ENCODE assay signal across 21 cellular contexts in genomic region chr20:23425129-23425528, GRCh38. TPM values are rescaled to one million over a fixed set of nuclear protein-coding genes. Genes with fewer than 3 reads are reported as not detected.
DNase-seq lines count a peak whose midpoint lies in the region; ATAC-seq, FAIRE-seq and TF ChIP-seq lines count a peak whose summit lies in the region.
"Had no signal": no experiment of that assay in that cellular context is flagged by ENCODE, and none has a peak within 500 bp of the region (broad histone marks: within the 10 kb centered on the region; RNA-seq: fewer than 3 reads in every experiment).

No MANE protein-coding gene starts in this region.

- TF ChIP-seq RAD21 in HepG2 (CRISPR knock-in tag; IDR thresholded peaks at IDR 0.05) (no peak), H1 (IDR thresholded peaks at IDR 0.05 in 1 of 2, conservative IDR thresholded peaks at IDR 0.05 in 1 of 2; ENCODE audit: low read depth in 2 of 2, low read length in 2 of 2) (no peak)

- BruUV-seq in HepG2 (replicated peaks; lab: Mats Ljungman, UMichigan): no TSS peak

- TF ChIP-seq POLR2A in HepG2 (IDR thresholded peaks at IDR 0.05; ENCODE audit: insufficient read depth in 1 of 2, low read depth in 2 of 2, low read length in 2 of 2): no peak
- TF ChIP-seq POLR2A in right lobe of liver (IDR thresholded peaks at IDR 0.05): no peak
- TF ChIP-seq POLR2A in H1 (IDR thresholded peaks at IDR 0.05; ENCODE audit: control extremely low read depth in 1 of 2, low read depth in 2 of 2, low read length in 2 of 2): no peak

- peak overlapping the region; percentile 88; the same call in 1 of the 2 replicates for H2BK15ac ChIP-seq in H1 (ENCODE audit: low read length)

- no peak overlapping the region for H4K5ac ChIP-seq in H1 (ENCODE audit: insufficient read length, low read depth, low read length)

- H2AFZ ChIP-seq in HepG2 (ENCODE audit: low read length) (peak overlapping the region; percentile 57), H1 (ENCODE audit: low read length) (no peak overlapping the region)

- ATAC-seq in HepG2 (no peak), right lobe of liver (no peak), GM21526 (IDR thresholded peaks at IDR 0.05; ENCODE audit: low FRiP score, unreplicated experiment) (no peak)

- peak; percentile 4 for FAIRE-seq in HepG2 (lab: Jason Lieb, UNC)
- no peak for FAIRE-seq in H1 (lab: Jason Lieb, UNC)
- FAIRE-seq: G401.6, GM19239 had no signal

- H4K91ac ChIP-seq in H1 (replicated peaks; ENCODE audit: insufficient read length, low read length): no peak overlapping the region

- H3K79me1 ChIP-seq in H1 (ENCODE audit: low read depth, low read length): no peaks in the 10 kb centered on the region

- no peak for TF ChIP-seq EP300 in HepG2 (IDR thresholded peaks at IDR 0.05; ENCODE audit: low read depth in 2 of 2, low read length in 2 of 2)
- TF ChIP-seq EP300 in HepG2 (CRISPR knock-in tag; IDR thresholded peaks at IDR 0.05; ENCODE audit: borderline replicate concordance): no peak
- no peak for TF ChIP-seq EP300 in H1 (IDR thresholded peaks at IDR 0.05; ENCODE audit: borderline replicate concordance in 1 of 2, low read depth in 2 of 2, low read length in 2 of 2)

- TF ChIP-seq CTCF in HepG2 (CRISPR knock-in tag; IDR thresholded peaks at IDR 0.05): no peak
- TF ChIP-seq CTCF in right lobe of liver (IDR thresholded peaks at IDR 0.05): no peak
- no peak for TF ChIP-seq CTCF in H1 (IDR thresholded peaks at IDR 0.05; ENCODE audit: control extremely low read depth in 1 of 3, insufficient read depth in 1 of 3, low read depth in 1 of 3, low read length in 3 of 3)
- no peak for TF ChIP-seq CTCF in nephron (IDR thresholded peaks at IDR 0.05; ENCODE audit: unreplicated experiment in 3 of 3)

- DNase-seq in HepG2 (ENCODE audit: low spot score) (no peak), right lobe of liver (no peak), H1 (ENCODE audit: low read depth in 1 of 2, low spot score in 2 of 2) (no peak), GDM1 (lab: John Stamatoyannopoulos, UW) (no peak), NCI-H510A treated with DMSO at 0.1 percent for 48 hours (lab: John Stamatoyannopoulos, UW) (no peak)
- no peak for DNase-seq in effector CD4-positive, alpha-beta T cell
- DNase-seq: CD4-positive, CD25-positive, alpha-beta regulatory T cell; DMS153; DMS79 treated with DMSO at 0.1 percent for 48 hours; EL; HCEC 1CT; HFFc6 had no signal

- H3K18ac ChIP-seq in H1 (ENCODE audit: extremely low read depth, low read length): no peak overlapping the region

- no peaks in the 10 kb centered on the region for H3K27me3 ChIP-seq in HepG2 (ENCODE audit: control insufficient read depth in 1 of 2, insufficient read depth in 2 of 2, low read length in 2 of 2)
- no peaks in the 10 kb centered on the region for H3K27me3 ChIP-seq in right lobe of liver
- no peaks in the 10 kb centered on the region for H3K27me3 ChIP-seq in H1 (replicated peaks in 1 of 4; ENCODE audit: control insufficient read depth in 3 of 4, extremely low read depth in 1 of 4, insufficient read depth in 3 of 4, low read length in 3 of 4)

- H3K4me3 ChIP-seq in HepG2 (replicated peaks in 1 of 3; ENCODE audit: insufficient read depth in 1 of 3, low read depth in 2 of 3, low read length in 3 of 3) (peak overlapping the region in 1 of 3 experiments; percentile 29; a peak in 1 of 6 replicates), right lobe of liver (no peak overlapping the region), H1 (ENCODE audit: extremely low read depth in 1 of 4, insufficient read depth in 2 of 4, low read depth in 3 of 4, low read length in 4 of 4) (no peak overlapping the region)

- POLR2A ChIA-PET in HepG2 (lab: Yijun Ruan, JAX): interaction anchor here (0.9 kb wide), 1 partner anchor 11 kb away, joined by 4 read pairs; no protein-coding TSS in a partner anchor
- POLR2A ChIA-PET in H1 (lab: Charles Lee; ENCODE audit: partially characterized antibody): no interaction called here

- no peaks in the 10 kb centered on the region for H3K36me3 Mint-ChIP-seq in nephron (ENCODE audit: low read depth)
- H3K36me3 Mint-ChIP-seq: CD4-positive, CD25-positive, alpha-beta regulatory T cell had no signal

- no peaks in the 10 kb centered on the region for H4K20me1 ChIP-seq in HepG2 (ENCODE audit: insufficient read depth, low read length)
- H4K20me1 ChIP-seq in H1 (replicated peaks in 1 of 2; ENCODE audit: control insufficient read depth in 1 of 2, insufficient read depth in 2 of 2, low read length in 2 of 2): no peaks in the 10 kb centered on the region

- no peak overlapping the region for H3K4ac ChIP-seq in H1 (replicated peaks; ENCODE audit: insufficient read length, low read depth, low read length)

- H2BK12ac ChIP-seq in H1 (ENCODE audit: low read depth, low read length): peak overlapping the region; percentile 70; the same call in 1 of the 2 replicates

- H3K56ac ChIP-seq in H1 (replicated peaks; ENCODE audit: insufficient read length, low read depth, low read length): no peak overlapping the region

- no peak overlapping the region for H3K14ac ChIP-seq in H1 (ENCODE audit: insufficient read length)

- 35% methylated on average over 9 of the region's 9 CpGs for WGBS in HepG2 (ENCODE audit: low lambda C conversion rate)
- WGBS in right lobe of liver (ENCODE audit: insufficient coverage, low coverage, low lambda C conversion rate, missing lambda C conversion rate): 75% methylated on average over 5 of the region's 9 CpGs
- 90% methylated on average over 9 of the region's 9 CpGs; no CpG with 5 or more reads in 1 of the 2 experiments for WGBS in H1 (ENCODE audit: extremely low coverage in 1 of 2, insufficient coverage in 1 of 2, insufficient read length in 1 of 2, insufficient replicate concordance in 2 of 2, low coverage in 1 of 2, low lambda C conversion rate in 2 of 2, missing lambda C conversion rate in 1 of 2), 2 experiments

- H3K4me1 ChIP-seq in HepG2 (ENCODE audit: insufficient read depth, low read length) (peaks cover 32% of the 10 kb centered on the region), right lobe of liver (no peaks in the 10 kb centered on the region), H1 (replicated peaks in 1 of 4; ENCODE audit: control insufficient read depth in 3 of 4, insufficient read depth in 4 of 4, low read length in 3 of 4) (no peaks in the 10 kb centered on the region)

- H3K23me2 ChIP-seq in H1 (ENCODE audit: low read depth, low read length): no peaks in the 10 kb centered on the region; the same call in 1 of the 2 replicates

- H3K27ac ChIP-seq in HepG2 (ENCODE audit: extremely low read length, insufficient read depth, low read length): no peak overlapping the region
- H3K27ac ChIP-seq in right lobe of liver: no peak overlapping the region
- no peak overlapping the region for H3K27ac ChIP-seq in H1 (ENCODE audit: low read depth, low read length)
- H3K27ac ChIP-seq: 22Rv1 had no signal

- no peak overlapping the region for H3K9ac ChIP-seq in HepG2 (ENCODE audit: insufficient read depth, low read depth, low read length)
- no peak overlapping the region for H3K9ac ChIP-seq in H1 (replicated peaks in 1 of 4; ENCODE audit: extremely low read depth in 1 of 4, low read depth in 3 of 4, low read length in 3 of 4)

- H4K8ac ChIP-seq in H1 (ENCODE audit: extremely low read depth, insufficient read depth, low read length): no peak overlapping the region

- H2AK5ac ChIP-seq in H1 (ENCODE audit: low read depth, low read length): no peak overlapping the region

- no peaks in the 10 kb centered on the region for H3K9me3 ChIP-seq in HepG2 (ENCODE audit: low read length)
- H3K9me3 ChIP-seq in right lobe of liver: no peaks in the 10 kb centered on the region
- peaks cover 0 to 3% of the 10 kb centered on the region in 2 experiments; a peak in 1 of 4 replicates for H3K9me3 ChIP-seq in H1 (ENCODE audit: insufficient read depth in 2 of 2, low read depth in 1 of 2, low read length in 1 of 2)

- H3K4me1 Mint-ChIP-seq in nephron: peaks cover 21% of the 10 kb centered on the region

- H3K9me3 Mint-ChIP-seq in nephron: no peaks in the 10 kb centered on the region
- H3K9me3 Mint-ChIP-seq: CD4-positive, CD25-positive, alpha-beta regulatory T cell; HFFc6 had no signal

- H3K27ac Mint-ChIP-seq in nephron: peak overlapping the region in 2 of 3 experiments; percentile 57 to 59
- H3K27ac Mint-ChIP-seq: HFFc6 had no signal

- no peaks in the 10 kb centered on the region for H3K36me3 ChIP-seq in HepG2 (replicated peaks in 1 of 2; ENCODE audit: control insufficient read depth in 1 of 2, insufficient read depth in 2 of 2, low read length in 2 of 2)
- H3K36me3 ChIP-seq in right lobe of liver: no peaks in the 10 kb centered on the region
- no peaks in the 10 kb centered on the region for H3K36me3 ChIP-seq in H1 (ENCODE audit: control insufficient read depth in 2 of 4, insufficient read depth in 4 of 4, low read length in 3 of 4)

- peak overlapping the region; percentile 57 for H3K4me2 ChIP-seq in HepG2 (ENCODE audit: low read depth, low read length)
- H3K4me2 ChIP-seq in H1 (ENCODE audit: insufficient read depth in 1 of 2, low read depth in 2 of 2, low read length in 2 of 2): no peak overlapping the region

- peak overlapping the region in 1 of 3 experiments; percentile 42 for H3K4me3 Mint-ChIP-seq in nephron
- H3K4me3 Mint-ChIP-seq: HFFc6 had no signal

- H3K79me2 ChIP-seq in HepG2 (ENCODE audit: insufficient read depth, low read length): peaks cover 2% of the 10 kb centered on the region
- peaks cover 0 to 6% of the 10 kb centered on the region in 2 experiments; a peak in 2 of 4 replicates for H3K79me2 ChIP-seq in H1 (ENCODE audit: control insufficient read depth in 1 of 2, insufficient read depth in 2 of 2, low read length in 2 of 2)

- H2BK20ac ChIP-seq in H1 (ENCODE audit: low read length): no peak overlapping the region

- no peak overlapping the region for H3K23ac ChIP-seq in H1 (ENCODE audit: insufficient read length)

- intact Hi-C loops in HepG2 (cut with micrococcal nuclease; ENCODE audit: unreplicated experiment) (no loop called here), right lobe of liver (cut with DNase I) (no loop called here)

- no peak overlapping the region for H2BK5ac ChIP-seq in H1 (ENCODE audit: low read depth, low read length)

- H3K27me3 Mint-ChIP-seq in nephron (ENCODE audit: low read depth): no peaks in the 10 kb centered on the region

- no peak overlapping the region for H2BK120ac ChIP-seq in H1 (replicated peaks; ENCODE audit: low read depth, low read length)

- CTCF ChIA-PET in HepG2 (lab: Yijun Ruan, JAX; ENCODE audit: low intra/inter-chr PET ratio, low total read pairs): no interaction called here
- CTCF ChIA-PET in H1 (lab: Charles Lee; ENCODE audit: partially characterized antibody): no interaction called here

- in situ Hi-C loops in HepG2 (cut with HindIII; ENCODE audit: extremely low pct_ligation_motif_present, low pct_unique_long_range_greater_than_20kb): no loop called here

RNA-seq across cellular contexts. Expression of gene NAPB, which starts 3.8 kb away (rescaled TPM):
- total RNA-seq in HepG2 (2016; rRNA removed; fragmentation: Illumina TruSeq; extraction: Trizol) (9.5 and 15.2 TPM in 2 replicates), right lobe of liver (1 to 10 TPM; 3.2 to 5.8 (median 4.9) TPM)
- total RNA-seq in HepG2 (2016; cell fraction: cytosol; rRNA removed; fragmentation: Illumina TruSeq; extraction: Trizol; ENCODE audit: low read depth): 5.7 and 8.3 TPM in 2 replicates
- 9.4 and 13.7 TPM in 2 replicates for total RNA-seq in HepG2 (2016; cell fraction: insoluble cytoplasmic fraction; rRNA removed; fragmentation: Illumina TruSeq; extraction: Trizol)
- 5.0 and 5.2 TPM in 2 replicates for total RNA-seq in HepG2 (2016; cell fraction: membrane; rRNA removed; fragmentation: Illumina TruSeq; extraction: Trizol)
- 31.9 and 36.9 TPM in 2 replicates for total RNA-seq in HepG2 (2016; cell fraction: nucleus; rRNA removed; fragmentation: Illumina TruSeq; extraction: Trizol)
- polyA plus RNA-seq in HepG2 (2011; rRNA removed) (16.1 and 16.3 TPM in 2 replicates), H1 (2011; rRNA removed) (3.5 and 6.2 TPM in 2 replicates)
- 3.3 and 5.9 TPM in 2 replicates for polyA plus RNA-seq in HepG2 (2011; cell fraction: cytosol; rRNA removed)
- 32.8 and 44.6 TPM in 2 replicates for polyA plus RNA-seq in HepG2 (2011; cell fraction: nucleus; rRNA removed)
- polyA plus RNA-seq in HepG2 (2012): 17.1 and 18.6 TPM in 2 replicates
- 0.59 and 0.69 TPM in 2 replicates for polyA plus RNA-seq in HepG2 (2016; cell fraction: cytosol; fragmentation: Illumina TruSeq; extraction: Trizol; ENCODE audit: low read depth)
- polyA plus RNA-seq in HepG2 (2016; cell fraction: insoluble cytoplasmic fraction; fragmentation: Illumina TruSeq; extraction: Trizol; ENCODE audit: low read depth): 9.7 and 10.6 TPM in 2 replicates
- polyA plus RNA-seq in HepG2 (2016; cell fraction: membrane; fragmentation: Illumina TruSeq; extraction: Trizol; ENCODE audit: low read depth): 2.0 and 2.7 TPM in 2 replicates
- polyA plus RNA-seq in HepG2 (2016; cell fraction: nucleus; fragmentation: Illumina TruSeq; extraction: Trizol; ENCODE audit: insufficient read depth, low read depth): 41.0 and 41.3 TPM in 2 replicates
- 6.7 and 8.6 TPM in 2 replicates for polyA minus RNA-seq in HepG2 (2011; rRNA and poly(A)+ RNA removed; ENCODE audit: low replicate concordance)
- polyA minus RNA-seq in HepG2 (2011; cell fraction: cytosol; rRNA and poly(A)+ RNA removed): 2.5 and 5.2 TPM in 2 replicates
- 82.9 and 91.0 TPM in 2 replicates for polyA minus RNA-seq in HepG2 (2011; cell fraction: nucleus; rRNA and poly(A)+ RNA removed)
- 12.3 and 12.8 TPM in 2 replicates for total RNA-seq in H1 (2021; fragmentation: NEBNext Ultra II Directional; extraction: Animal tissue kit (Norgen Biotek cat#: 25700))
- polyA plus RNA-seq in H1 (2011; cell fraction: cytosol; rRNA removed): 9.2 TPM
- polyA plus RNA-seq in H1 (2011; cell fraction: nucleus; rRNA removed): 4.4 TPM
- 6.8 to 9.9 TPM (median 8.6 TPM) in 4 replicates for polyA plus RNA-seq in H1 (2012, experiment 1 of 2)
- 0.73 TPM for polyA plus RNA-seq in H1 (2012, experiment 2 of 2)
- 6.0 TPM for polyA plus RNA-seq in H1 (2013, experiment 1 of 2)
- 5.6 TPM for polyA plus RNA-seq in H1 (2013, experiment 2 of 2)
- polyA minus RNA-seq in H1 (2011; rRNA and poly(A)+ RNA removed): 7.5 and 9.9 TPM in 2 replicates
- 7.9 TPM for polyA minus RNA-seq in H1 (2011; cell fraction: cytosol; rRNA and poly(A)+ RNA removed)
- 18.6 TPM for polyA minus RNA-seq in H1 (2011; cell fraction: nucleus; rRNA and poly(A)+ RNA removed)

RNA-seq across cellular contexts. Expression of gene CSTL1, which starts 14.4 kb away (rescaled TPM):
- not detected in 2 replicates for total RNA-seq in HepG2 (2016; rRNA removed; fragmentation: Illumina TruSeq; extraction: Trizol)
- total RNA-seq in HepG2 (2016; cell fraction: cytosol; rRNA removed; fragmentation: Illumina TruSeq; extraction: Trizol; ENCODE audit: low read depth): not detected in 2 replicates
- total RNA-seq in HepG2 (2016; cell fraction: insoluble cytoplasmic fraction; rRNA removed; fragmentation: Illumina TruSeq; extraction: Trizol): not detected in 2 replicates
- not detected in 2 replicates for total RNA-seq in HepG2 (2016; cell fraction: membrane; rRNA removed; fragmentation: Illumina TruSeq; extraction: Trizol)
- total RNA-seq in HepG2 (2016; cell fraction: nucleus; rRNA removed; fragmentation: Illumina TruSeq; extraction: Trizol): not detected in 2 replicates
- not detected in 2 replicates for polyA plus RNA-seq in HepG2 (2011; rRNA removed)
- polyA plus RNA-seq in HepG2 (2011; cell fraction: cytosol; rRNA removed): not detected in 2 replicates
- polyA plus RNA-seq in HepG2 (2011; cell fraction: nucleus; rRNA removed): not detected in 2 replicates
- polyA plus RNA-seq in HepG2 (2012): not detected in 2 replicates
- polyA plus RNA-seq in HepG2 (2016; cell fraction: cytosol; fragmentation: Illumina TruSeq; extraction: Trizol; ENCODE audit: low read depth): not detected in 2 replicates
- polyA plus RNA-seq in HepG2 (2016; cell fraction: insoluble cytoplasmic fraction; fragmentation: Illumina TruSeq; extraction: Trizol; ENCODE audit: low read depth): not detected in 2 replicates
- not detected in 2 replicates for polyA plus RNA-seq in HepG2 (2016; cell fraction: membrane; fragmentation: Illumina TruSeq; extraction: Trizol; ENCODE audit: low read depth)
- not detected in 2 replicates for polyA plus RNA-seq in HepG2 (2016; cell fraction: nucleus; fragmentation: Illumina TruSeq; extraction: Trizol; ENCODE audit: insufficient read depth, low read depth)
- polyA minus RNA-seq in HepG2 (2011; rRNA and poly(A)+ RNA removed; ENCODE audit: low replicate concordance): not detected in 2 replicates
- not detected in 2 replicates for polyA minus RNA-seq in HepG2 (2011; cell fraction: cytosol; rRNA and poly(A)+ RNA removed)
- not detected in 2 replicates for polyA minus RNA-seq in HepG2 (2011; cell fraction: nucleus; rRNA and poly(A)+ RNA removed)
- not detected for total RNA-seq in right lobe of liver
- not detected in 2 replicates for total RNA-seq in H1 (2021; fragmentation: NEBNext Ultra II Directional; extraction: Animal tissue kit (Norgen Biotek cat#: 25700))
- polyA plus RNA-seq in H1 (2011; rRNA removed): not detected in 2 replicates
- not detected for polyA plus RNA-seq in H1 (2011; cell fraction: cytosol; rRNA removed)
- not detected for polyA plus RNA-seq in H1 (2011; cell fraction: nucleus; rRNA removed)
- polyA plus RNA-seq in H1 (2012, experiment 1 of 2): not detected in 4 replicates
- polyA plus RNA-seq in H1 (2012, experiment 2 of 2): not detected
- polyA plus RNA-seq in H1 (2013, experiment 1 of 2): not detected
- not detected for polyA plus RNA-seq in H1 (2013, experiment 2 of 2)
- not detected in 2 replicates for polyA minus RNA-seq in H1 (2011; rRNA and poly(A)+ RNA removed)
- not detected for polyA minus RNA-seq in H1 (2011; cell fraction: cytosol; rRNA and poly(A)+ RNA removed)
- polyA minus RNA-seq in H1 (2011; cell fraction: nucleus; rRNA and poly(A)+ RNA removed): not detected
- total RNA-seq: A673; CD4-positive, CD25-positive, alpha-beta regulatory T cell; H4; HFFc6; HT1080 had no signal
- polyA plus RNA-seq: BJ; CD4-positive, CD25-positive, alpha-beta regulatory T cell had no signal

RNA-seq across cellular contexts. Expression of gene CST11, which starts 27.5 kb away (rescaled TPM):
- total RNA-seq in HepG2 (2016; rRNA removed; fragmentation: Illumina TruSeq; extraction: Trizol) (not detected in 2 replicates), right lobe of liver (not detected)
- not detected in 2 replicates for total RNA-seq in HepG2 (2016; cell fraction: cytosol; rRNA removed; fragmentation: Illumina TruSeq; extraction: Trizol; ENCODE audit: low read depth)
- not detected in 2 replicates for total RNA-seq in HepG2 (2016; cell fraction: insoluble cytoplasmic fraction; rRNA removed; fragmentation: Illumina TruSeq; extraction: Trizol)
- total RNA-seq in HepG2 (2016; cell fraction: membrane; rRNA removed; fragmentation: Illumina TruSeq; extraction: Trizol): not detected in 2 replicates
- total RNA-seq in HepG2 (2016; cell fraction: nucleus; rRNA removed; fragmentation: Illumina TruSeq; extraction: Trizol): not detected in 2 replicates
- polyA plus RNA-seq in HepG2 (2011; rRNA removed) (not detected in 2 replicates), H1 (2011; rRNA removed) (0.72 and 2.0 TPM in 2 replicates)
- not detected in 2 replicates for polyA plus RNA-seq in HepG2 (2011; cell fraction: cytosol; rRNA removed)
- polyA plus RNA-seq in HepG2 (2011; cell fraction: nucleus; rRNA removed): not detected in 2 replicates
- polyA plus RNA-seq in HepG2 (2012): not detected in 2 replicates
- not detected in 2 replicates for polyA plus RNA-seq in HepG2 (2016; cell fraction: cytosol; fragmentation: Illumina TruSeq; extraction: Trizol; ENCODE audit: low read depth)
- polyA plus RNA-seq in HepG2 (2016; cell fraction: insoluble cytoplasmic fraction; fragmentation: Illumina TruSeq; extraction: Trizol; ENCODE audit: low read depth): not detected in 2 replicates
- not detected in 2 replicates for polyA plus RNA-seq in HepG2 (2016; cell fraction: membrane; fragmentation: Illumina TruSeq; extraction: Trizol; ENCODE audit: low read depth)
- not detected in 2 replicates for polyA plus RNA-seq in HepG2 (2016; cell fraction: nucleus; fragmentation: Illumina TruSeq; extraction: Trizol; ENCODE audit: insufficient read depth, low read depth)
- polyA minus RNA-seq in HepG2 (2011; rRNA and poly(A)+ RNA removed; ENCODE audit: low replicate concordance): not detected in 2 replicates
- polyA minus RNA-seq in HepG2 (2011; cell fraction: cytosol; rRNA and poly(A)+ RNA removed): not detected in 2 replicates
- polyA minus RNA-seq in HepG2 (2011; cell fraction: nucleus; rRNA and poly(A)+ RNA removed): not detected in 2 replicates
- total RNA-seq in H1 (2021; fragmentation: NEBNext Ultra II Directional; extraction: Animal tissue kit (Norgen Biotek cat#: 25700)): not detected in 2 replicates
- 1.2 TPM for polyA plus RNA-seq in H1 (2011; cell fraction: cytosol; rRNA removed)
- 0.81 TPM for polyA plus RNA-seq in H1 (2011; cell fraction: nucleus; rRNA removed)
- polyA plus RNA-seq in H1 (2012, experiment 1 of 2): 0.79 to 2.8 TPM (median 2.4 TPM) in 4 replicates
- not detected for polyA plus RNA-seq in H1 (2012, experiment 2 of 2)
- not detected for polyA plus RNA-seq in H1 (2013, experiment 1 of 2)
- polyA plus RNA-seq in H1 (2013, experiment 2 of 2): 0.22 TPM
- not detected in 2 replicates for polyA minus RNA-seq in H1 (2011; rRNA and poly(A)+ RNA removed)
- not detected for polyA minus RNA-seq in H1 (2011; cell fraction: cytosol; rRNA and poly(A)+ RNA removed)
- polyA minus RNA-seq in H1 (2011; cell fraction: nucleus; rRNA and poly(A)+ RNA removed): not detected
- total RNA-seq: A673; CD4-positive, CD25-positive, alpha-beta regulatory T cell; H4; HFFc6; HT1080 had no signal
- polyA plus RNA-seq: BJ; CD4-positive, CD25-positive, alpha-beta regulatory T cell had no signal
